28 cellular contexts compared by ENCODE assay signal in genomic region chr2:48534781-48535180, GRCh38.
"Had no signal": no experiment of that assay in that cellular context is flagged by ENCODE, and none has a peak within 500 bp of the region (broad histone marks: within the 10 kb centered on the region; RNA-seq: fewer than 3 reads in every experiment).

No MANE protein-coding gene starts in this region.

- FAIRE-seq: colon, kidney, pancreas, urothelium cell line had no signal

- H3K4me3 Mint-ChIP-seq: memory B cell; natural killer cell; neural crest cell; stimulated activated memory B cell treated with anti-CD40 and anti-IgM and Interleukin-4, amounts not matched to agents 10 μg/mL and 1 μg/mL and 100 μg/mL, for 72 hours; stimulated activated naive CD8-positive, alpha-beta T cell treated with anti-CD3 and anti-CD28 coated beads, Interleukin-15, Interleukin-2, amounts not matched to agents 100 ng/mL and 50 ng/mL, for 24 hours had no signal

- H3K36me3 Mint-ChIP-seq: memory B cell; natural killer cell; stimulated activated memory B cell treated with anti-CD40 and anti-IgM and Interleukin-4, amounts not matched to agents 10 μg/mL and 1 μg/mL and 100 μg/mL, for 72 hours had no signal

- DNase-seq: central memory CD4-positive, alpha-beta T cell; dorsolateral prefrontal cortex; effector CD4-positive, alpha-beta T cell; foreskin melanocyte; hypothalamus; kidney; natural killer cell; pancreas; right lobe of liver; stimulated activated CD4-positive, alpha-beta T cell treated with anti-CD3 and anti-CD28 coated beads, Interleukin-12 subunit alpha, Interleukin-12 subunit beta, amount 100 ng/mL, for 4 hours; stimulated activated CD4-positive, alpha-beta T cell treated with anti-CD3 and anti-CD28 coated beads, Interleukin-1b, Interleukin-23, amount 100 ng/mL, for 48 hours; stimulated activated CD4-positive, alpha-beta T cell treated with anti-CD3 and anti-CD28 coated beads, Interleukin-4, amount 100 ng/mL, for 24 hours; upper lobe of left lung had no signal

- H3K4me3 ChIP-seq: dorsolateral prefrontal cortex, lung, pancreas, right lobe of liver, smooth muscle cell, thoracic aorta, tibial nerve, upper lobe of left lung had no signal

- H3K27me3 Mint-ChIP-seq: progenitor cell of endocrine pancreas; stimulated activated naive CD8-positive, alpha-beta T cell treated with anti-CD3 and anti-CD28 coated beads, Interleukin-15, Interleukin-2, amounts not matched to agents 100 ng/mL and 50 ng/mL, for 24 hours had no signal

- H3K9me3 ChIP-seq: neutrophil, pancreas, right lobe of liver, thoracic aorta, tibial nerve, upper lobe of left lung had no signal

- H3K27ac Mint-ChIP-seq: memory B cell; natural killer cell; progenitor cell of endocrine pancreas; stimulated activated memory B cell treated with anti-CD40 and anti-IgM and Interleukin-4, amounts not matched to agents 10 μg/mL and 1 μg/mL and 100 μg/mL, for 72 hours; stimulated activated naive CD8-positive, alpha-beta T cell treated with anti-CD3 and anti-CD28 coated beads, Interleukin-15, Interleukin-2, amounts not matched to agents 100 ng/mL and 50 ng/mL, for 24 hours had no signal

- H3K27me3 ChIP-seq: pancreas, right lobe of liver, tibial nerve, upper lobe of left lung had no signal

- ATAC-seq: esophagus mucosa; left lobe of liver; natural killer cell; pancreas; right lobe of liver; stimulated activated memory B cell treated with anti-CD40 and anti-IgM and Interleukin-4, amounts not matched to agents 10 μg/mL and 1 μg/mL and 100 μg/mL, for 72 hours had no signal

- H3K4me1 ChIP-seq: pancreas had no signal

- H3K4me2 ChIP-seq: smooth muscle cell had no signal

- H3K9me3 Mint-ChIP-seq: memory B cell; natural killer cell; neural crest cell; stimulated activated memory B cell treated with anti-CD40 and anti-IgM and Interleukin-4, amounts not matched to agents 10 μg/mL and 1 μg/mL and 100 μg/mL, for 72 hours; stimulated activated naive CD8-positive, alpha-beta T cell treated with anti-CD3 and anti-CD28 coated beads, Interleukin-15, Interleukin-2, amounts not matched to agents 100 ng/mL and 50 ng/mL, for 24 hours had no signal

- H3K27ac ChIP-seq: dorsolateral prefrontal cortex, epithelial cell of prostate, neutrophil, pancreas, right lobe of liver, thoracic aorta, tibial nerve, upper lobe of left lung had no signal

- H3K36me3 ChIP-seq: neutrophil, pancreas, right lobe of liver, thoracic aorta, upper lobe of left lung had no signal
